11 cellular contexts compared by ENCODE assay signal in genomic region chrX:99301990-99302389, GRCh38.
A peak's percentile ranks its signal among the peaks of the same experiment; 100 is the strongest.
DNase-seq lines count a peak whose midpoint lies in the region; ATAC-seq and TF ChIP-seq lines count a peak whose summit lies in the region.
"Had no signal": no experiment of that assay in that cellular context is flagged by ENCODE, and none has a peak within 500 bp of the region (broad histone marks: within the 10 kb centered on the region; RNA-seq: fewer than 3 reads in every experiment).

No MANE protein-coding gene starts in this region.

- no peaks in the 10 kb centered on the region for H3K36me3 ChIP-seq in breast epithelium

- H3K27ac Mint-ChIP-seq in MCF 10A (ENCODE audit: low read depth, unreplicated experiment): no peak overlapping the region
- no peak overlapping the region for H3K27ac Mint-ChIP-seq in endothelial cell (ENCODE audit: unreplicated experiment)
- H3K27ac Mint-ChIP-seq in CD4-positive, alpha-beta T cell: no peak overlapping the region
- no peak overlapping the region for H3K27ac Mint-ChIP-seq in activated naive CD8-positive, alpha-beta T cell treated with anti-CD3 and anti-CD28 coated beads, Interleukin-2, amount 50 U/mL, for 24 hours
- H3K27ac Mint-ChIP-seq: activated T-cell treated with anti-CD3 and anti-CD28 coated beads, Interleukin-2, amount 50 U/mL, for 24 hours; CD4-positive, alpha-beta memory T cell; effector memory CD8-positive, alpha-beta T cell had no signal

- H3K4me3 ChIP-seq in breast epithelium: no peak overlapping the region

- CTCF ChIA-PET in MCF 10A (lab: Yijun Ruan, JAX): interaction anchor here (0.7 to 3.4 kb wide), 7 partner anchors 10 to 1114 kb away, joined by 3 to 21 read pairs (median 4); no protein-coding TSS in a partner anchor
- CTCF ChIA-PET in CD4-positive, alpha-beta T cell (lab: Charles Lee): no interaction called here

- TF ChIP-seq POLR2A in breast epithelium (IDR thresholded peaks at IDR 0.05): no peak

- no peaks in the 10 kb centered on the region for H3K4me1 ChIP-seq in breast epithelium

- H3K27me3 Mint-ChIP-seq in MCF 10A (ENCODE audit: insufficient read depth, unreplicated experiment): peaks cover 30% of the 10 kb centered on the region
- no peaks in the 10 kb centered on the region for H3K27me3 Mint-ChIP-seq in endothelial cell (ENCODE audit: unreplicated experiment)
- no peaks in the 10 kb centered on the region for H3K27me3 Mint-ChIP-seq in CD4-positive, alpha-beta T cell
- H3K27me3 Mint-ChIP-seq in activated naive CD8-positive, alpha-beta T cell treated with anti-CD3 and anti-CD28 coated beads, Interleukin-2, amount 50 U/mL, for 24 hours: no peaks in the 10 kb centered on the region
- H3K27me3 Mint-ChIP-seq: CD4-positive, alpha-beta memory T cell; effector memory CD8-positive, alpha-beta T cell had no signal

- no peak overlapping the region for H3K27ac ChIP-seq in breast epithelium
- no peak overlapping the region for H3K27ac ChIP-seq in CD4-positive, alpha-beta T cell (ENCODE audit: low read depth, low read length)

- H3K27me3 ChIP-seq in breast epithelium: peaks cover 0 to 20% of the 10 kb centered on the region in 2 donors
- no peaks in the 10 kb centered on the region for H3K27me3 ChIP-seq in CD4-positive, alpha-beta T cell (ENCODE audit: control insufficient read depth, insufficient read depth, low read length)

- H3K4me3 Mint-ChIP-seq in MCF 10A (ENCODE audit: unreplicated experiment) (no peak overlapping the region), endothelial cell (ENCODE audit: unreplicated experiment) (no peak overlapping the region)
- no peak overlapping the region for H3K4me3 Mint-ChIP-seq in CD4-positive, alpha-beta T cell
- H3K4me3 Mint-ChIP-seq in activated naive CD8-positive, alpha-beta T cell treated with anti-CD3 and anti-CD28 coated beads, Interleukin-2, amount 50 U/mL, for 24 hours: no peak overlapping the region
- H3K4me3 Mint-ChIP-seq: activated T-cell treated with anti-CD3 and anti-CD28 coated beads, Interleukin-2, amount 50 U/mL, for 24 hours; CD4-positive, alpha-beta memory T cell; effector memory CD8-positive, alpha-beta T cell had no signal

- TF ChIP-seq CTCF in MCF 10A (IDR thresholded peaks at IDR 0.05; ENCODE audit: unreplicated experiment): peak; percentile 46
- no peak for TF ChIP-seq CTCF in breast epithelium (IDR thresholded peaks at IDR 0.05)
- peak; percentile 24 for TF ChIP-seq CTCF in endothelial cell (IDR thresholded peaks at IDR 0.05; ENCODE audit: unreplicated experiment)
- TF ChIP-seq CTCF in CD4-positive, alpha-beta T cell (IDR thresholded peaks at IDR 0.05): no peak

- intact Hi-C loops in MCF 10A (cut with micrococcal nuclease): loop anchor here (1.0 to 5.0 kb wide), 4 partner anchors 555 to 1111 kb away; no protein-coding TSS in a partner anchor
- intact Hi-C loops in breast epithelium (cut with DNase I; ENCODE audit: low total_unique reads): no loop called here
- intact Hi-C loops in CD4-positive, alpha-beta T cell (cut with DNase I, micrococcal nuclease): no loop called here

- H3K36me3 Mint-ChIP-seq in MCF 10A (ENCODE audit: insufficient read depth, unreplicated experiment): no peaks in the 10 kb centered on the region
- no peaks in the 10 kb centered on the region for H3K36me3 Mint-ChIP-seq in endothelial cell (ENCODE audit: low read depth, unreplicated experiment)
- no peaks in the 10 kb centered on the region for H3K36me3 Mint-ChIP-seq in CD4-positive, alpha-beta T cell (ENCODE audit: low read depth)
- no peaks in the 10 kb centered on the region for H3K36me3 Mint-ChIP-seq in activated naive CD8-positive, alpha-beta T cell treated with anti-CD3 and anti-CD28 coated beads, Interleukin-2, amount 50 U/mL, for 24 hours (ENCODE audit: low read depth)
- H3K36me3 Mint-ChIP-seq: CD4-positive, alpha-beta memory T cell had no signal

- H3K4me1 Mint-ChIP-seq in MCF 10A (ENCODE audit: insufficient read depth, unreplicated experiment) (no peaks in the 10 kb centered on the region), endothelial cell (ENCODE audit: unreplicated experiment) (no peaks in the 10 kb centered on the region)
- no peaks in the 10 kb centered on the region for H3K4me1 Mint-ChIP-seq in CD4-positive, alpha-beta T cell (ENCODE audit: low read depth)
- H3K4me1 Mint-ChIP-seq in activated naive CD8-positive, alpha-beta T cell treated with anti-CD3 and anti-CD28 coated beads, Interleukin-2, amount 50 U/mL, for 24 hours: no peaks in the 10 kb centered on the region
- H3K4me1 Mint-ChIP-seq: CD4-positive, alpha-beta memory T cell had no signal

- POLR2A ChIA-PET in MCF 10A (lab: Yijun Ruan, JAX): interaction anchor here (0.6 kb wide), 1 partner anchor 771 kb away, joined by 3 read pairs; no protein-coding TSS in a partner anchor
- POLR2A ChIA-PET in CD4-positive, alpha-beta T cell (lab: Charles Lee): no interaction called here

- ATAC-seq in CD4-positive, alpha-beta T cell (ENCODE audit: poor library complexity): no peak
- ATAC-seq in activated naive CD8-positive, alpha-beta T cell treated with anti-CD3 and anti-CD28 coated beads, Interleukin-2, amount 50 U/mL, for 24 hours: no peak
- ATAC-seq in GM18858 (IDR thresholded peaks at IDR 0.05; ENCODE audit: unreplicated experiment): no peak
- ATAC-seq: effector memory CD8-positive, alpha-beta T cell had no signal

- BruUV-seq in MCF 10A (replicated peaks; lab: Mats Ljungman, UMichigan): no TSS peak

- no peaks in the 10 kb centered on the region for H3K9me3 ChIP-seq in breast epithelium
- no peaks in the 10 kb centered on the region for H3K9me3 ChIP-seq in CD4-positive, alpha-beta T cell (ENCODE audit: control insufficient read depth, low read length)

- H3K9me3 Mint-ChIP-seq in MCF 10A (ENCODE audit: unreplicated experiment) (no peaks in the 10 kb centered on the region), endothelial cell (ENCODE audit: unreplicated experiment) (no peaks in the 10 kb centered on the region)
- no peaks in the 10 kb centered on the region for H3K9me3 Mint-ChIP-seq in CD4-positive, alpha-beta T cell
- H3K9me3 Mint-ChIP-seq in activated naive CD8-positive, alpha-beta T cell treated with anti-CD3 and anti-CD28 coated beads, Interleukin-2, amount 50 U/mL, for 24 hours: no peaks in the 10 kb centered on the region
- H3K9me3 Mint-ChIP-seq: activated T-cell treated with anti-CD3 and anti-CD28 coated beads, Interleukin-2, amount 50 U/mL, for 24 hours; CD4-positive, alpha-beta memory T cell had no signal

- peak; percentile 53 for DNase-seq in MCF 10A (ENCODE audit: unreplicated experiment)
- DNase-seq in breast epithelium (ENCODE audit: low spot score in 2 of 2): no peak
- peak; percentile 2 to 31 for DNase-seq in NCI-H526 (lab: John Stamatoyannopoulos, UW)
- DNase-seq in endothelial cell (ENCODE audit: low spot score): no peak
- no peak for DNase-seq in DMS153 treated with DMSO at 0.1 percent for 48 hours (lab: John Stamatoyannopoulos, UW; ENCODE audit: unreplicated experiment)
- no peak for DNase-seq in CD4-positive, alpha-beta T cell
- no peak for DNase-seq in activated naive CD8-positive, alpha-beta T cell treated with anti-CD3 and anti-CD28 coated beads, Interleukin-2, amount 50 U/mL, for 24 hours
- DNase-seq: activated T-cell treated with anti-CD3 and anti-CD28 coated beads, Interleukin-2, amount 50 U/mL, for 24 hours; CD4-positive, alpha-beta memory T cell; effector memory CD8-positive, alpha-beta T cell had no signal

Comparison
In these comparisons a context has a peak if more than half of its experiments do, and no peak if none do; other contexts are left out.
1. DNase-seq: peak in MCF 10A (single experiment) and NCI-H526 (2 of 2); none in breast epithelium (0 of 2), endothelial cell (single experiment), DMS153 treated with DMSO at 0.1 percent for 48 hours (single experiment), CD4-positive, alpha-beta T cell (0 of 10) and activated naive CD8-positive, alpha-beta T cell treated with anti-CD3 and anti-CD28 coated beads, Interleukin-2, amount 50 U/mL, for 24 hours (single experiment).
2. CTCF ChIP-seq: peak in MCF 10A (single experiment) and endothelial cell (single experiment); none in breast epithelium (0 of 3) and CD4-positive, alpha-beta T cell (single experiment).